In the genomic region with DNA sequence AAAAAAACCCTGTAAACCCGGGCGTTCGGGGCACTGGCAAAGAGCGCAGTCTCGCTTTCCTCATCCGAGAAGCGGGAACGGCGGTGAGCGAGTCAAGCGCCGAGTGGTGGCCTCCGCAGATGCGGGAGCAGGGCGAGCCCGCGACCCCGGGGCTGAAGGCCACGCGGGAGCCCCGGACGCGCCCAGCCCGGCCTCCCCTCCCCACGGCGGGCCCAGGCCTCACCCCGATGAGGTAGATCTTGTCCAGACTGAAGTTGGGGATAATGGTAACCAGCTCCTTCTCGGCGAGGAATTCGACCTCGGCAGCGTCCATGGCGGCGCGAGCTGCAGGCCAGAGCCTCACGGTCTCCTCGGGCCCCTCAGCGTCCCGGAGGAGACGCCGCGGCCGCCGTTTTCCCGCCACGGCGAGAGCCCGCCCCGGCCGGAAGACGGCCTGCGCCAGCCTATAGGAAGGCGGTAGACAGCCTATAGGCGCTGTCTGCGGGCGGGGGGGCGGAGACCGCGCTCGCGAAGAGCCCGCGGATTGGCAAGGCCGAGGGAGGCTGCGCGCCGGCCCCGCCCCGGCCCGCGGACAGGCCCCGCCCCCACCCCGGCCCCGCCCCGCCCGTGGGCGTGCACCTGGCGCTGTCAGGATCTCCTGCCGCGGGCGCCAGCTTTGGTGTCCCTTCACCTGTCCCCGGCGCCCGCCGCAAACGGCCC, we compare ENCODE assay signal across 1 cellular context.
TF ChIP-seq lines count a peak whose summit lies in the region.

A gene (minus strand): TSS at position 369 of the 699 bp plus-strand sequence. CDS start 56 bp downstream, at position 313.

TF ChIP-seq in HepG2, 621 proteins besides CTCF, POLR2A, EP300 and RAD21 (continued from another document and continues in another):
- TF ChIP-seq ISL2 (CRISPR knock-in tag; IDR thresholded peaks at IDR 0.05) = peak; percentile 59
- no peak for TF ChIP-seq ZNF136 (CRISPR knock-in tag; IDR thresholded peaks at IDR 0.05; ENCODE audit: low read depth)
- TF ChIP-seq, protein P1, sequence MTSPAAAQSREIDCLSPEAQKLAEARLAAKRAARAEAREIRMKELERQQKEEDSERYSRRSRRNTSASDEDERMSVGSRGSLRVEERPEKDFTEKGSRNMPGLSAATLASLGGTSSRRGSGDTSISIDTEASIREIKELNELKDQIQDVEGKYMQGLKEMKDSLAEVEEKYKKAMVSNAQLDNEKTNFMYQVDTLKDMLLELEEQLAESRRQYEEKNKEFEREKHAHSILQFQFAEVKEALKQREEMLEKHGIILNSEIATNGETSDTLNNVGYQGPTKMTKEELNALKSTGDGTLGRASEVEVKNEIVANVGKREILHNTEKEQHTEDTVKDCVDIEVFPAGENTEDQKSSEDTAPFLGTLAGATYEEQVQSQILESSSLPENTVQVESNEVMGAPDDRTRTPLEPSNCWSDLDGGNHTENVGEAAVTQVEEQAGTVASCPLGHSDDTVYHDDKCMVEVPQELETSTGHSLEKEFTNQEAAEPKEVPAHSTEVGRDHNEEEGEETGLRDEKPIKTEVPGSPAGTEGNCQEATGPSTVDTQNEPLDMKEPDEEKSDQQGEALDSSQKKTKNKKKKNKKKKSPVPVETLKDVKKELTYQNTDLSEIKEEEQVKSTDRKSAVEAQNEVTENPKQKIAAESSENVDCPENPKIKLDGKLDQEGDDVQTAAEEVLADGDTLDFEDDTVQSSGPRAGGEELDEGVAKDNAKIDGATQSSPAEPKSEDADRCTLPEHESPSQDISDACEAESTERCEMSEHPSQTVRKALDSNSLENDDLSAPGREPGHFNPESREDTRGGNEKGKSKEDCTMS (CRISPR knock-in tag; conservative IDR thresholded peaks at IDR 0.05) = no peak
- no peak for TF ChIP-seq ZNF713 (CRISPR knock-in tag; IDR thresholded peaks at IDR 0.05)
- peak; percentile 62; the same call in 1 of the 2 replicates for TF ChIP-seq ETV6 (CRISPR knock-in tag; conservative IDR thresholded peaks at IDR 0.05)
- no peak; the same call in 1 of the 2 replicates for TF ChIP-seq TOPORS (CRISPR knock-in tag; IDR thresholded peaks at IDR 0.05)
- TF ChIP-seq CCDC6 (CRISPR knock-in tag; IDR thresholded peaks at IDR 0.05) = peak; percentile 87
- no peak for TF ChIP-seq TCF7L2 (IDR thresholded peaks at IDR 0.05; ENCODE audit: low read depth, low read length)
- TF ChIP-seq MXD4 (CRISPR knock-in tag; IDR thresholded peaks at IDR 0.05) = peak; percentile 82
- TF ChIP-seq YY1 (IDR thresholded peaks at IDR 0.05; ENCODE audit: insufficient read depth, insufficient replicate concordance, low read depth, low read length) = peak; percentile 77
- 0 out of 2 replicates have a peak, but pooled peaks have one; percentile 58 for TF ChIP-seq ZFP37 (CRISPR knock-in tag; IDR thresholded peaks at IDR 0.05; ENCODE audit: borderline replicate concordance)
- peak; percentile 91 for TF ChIP-seq MTF1 (CRISPR knock-in tag; IDR thresholded peaks at IDR 0.05)
- peak; percentile 59; the same call in 1 of the 2 replicates for TF ChIP-seq ETV5 (CRISPR knock-in tag; IDR thresholded peaks at IDR 0.05; ENCODE audit: borderline replicate concordance)
- TF ChIP-seq KLF11 (CRISPR knock-in tag; IDR thresholded peaks at IDR 0.05) = no peak
- TF ChIP-seq ZNF570 (CRISPR knock-in tag; IDR thresholded peaks at IDR 0.05; ENCODE audit: borderline replicate concordance) = peak; percentile 62; the same call in 1 of the 2 replicates
- TF ChIP-seq, protein P2, sequence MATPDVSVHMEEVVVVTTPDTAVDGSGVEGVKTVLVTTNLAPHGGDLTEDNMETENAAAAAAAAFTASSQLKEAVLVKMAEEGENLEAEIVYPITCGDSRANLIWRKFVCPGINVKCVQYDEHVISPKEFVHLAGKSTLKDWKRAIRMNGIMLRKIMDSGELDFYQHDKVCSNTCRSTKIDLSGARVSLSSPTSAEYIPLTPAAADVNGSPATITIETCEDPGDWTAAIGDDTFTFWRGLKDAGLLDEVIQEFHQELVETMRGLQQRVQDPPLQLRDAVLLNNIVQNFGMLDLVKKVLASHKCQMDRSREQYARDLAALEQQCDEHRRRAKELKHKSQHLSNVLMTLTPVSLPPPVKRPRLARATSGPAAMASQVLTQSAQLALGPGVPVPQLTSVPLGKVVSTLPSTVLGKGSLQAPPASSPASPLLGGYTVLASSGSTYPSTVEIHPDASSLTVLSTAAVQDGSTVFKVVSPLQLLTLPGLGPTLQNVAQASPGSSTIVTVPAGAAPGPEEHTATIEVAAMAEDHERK (CRISPR knock-in tag; IDR thresholded peaks at IDR 0.05; ENCODE audit: low read depth) = no peak; the same call in 1 of the 2 replicates
- TF ChIP-seq EED (CRISPR knock-in tag; IDR thresholded peaks at IDR 0.05) = 0 out of 2 replicates have a peak, but pooled peaks have one; percentile 23
- TF ChIP-seq, protein P3, sequence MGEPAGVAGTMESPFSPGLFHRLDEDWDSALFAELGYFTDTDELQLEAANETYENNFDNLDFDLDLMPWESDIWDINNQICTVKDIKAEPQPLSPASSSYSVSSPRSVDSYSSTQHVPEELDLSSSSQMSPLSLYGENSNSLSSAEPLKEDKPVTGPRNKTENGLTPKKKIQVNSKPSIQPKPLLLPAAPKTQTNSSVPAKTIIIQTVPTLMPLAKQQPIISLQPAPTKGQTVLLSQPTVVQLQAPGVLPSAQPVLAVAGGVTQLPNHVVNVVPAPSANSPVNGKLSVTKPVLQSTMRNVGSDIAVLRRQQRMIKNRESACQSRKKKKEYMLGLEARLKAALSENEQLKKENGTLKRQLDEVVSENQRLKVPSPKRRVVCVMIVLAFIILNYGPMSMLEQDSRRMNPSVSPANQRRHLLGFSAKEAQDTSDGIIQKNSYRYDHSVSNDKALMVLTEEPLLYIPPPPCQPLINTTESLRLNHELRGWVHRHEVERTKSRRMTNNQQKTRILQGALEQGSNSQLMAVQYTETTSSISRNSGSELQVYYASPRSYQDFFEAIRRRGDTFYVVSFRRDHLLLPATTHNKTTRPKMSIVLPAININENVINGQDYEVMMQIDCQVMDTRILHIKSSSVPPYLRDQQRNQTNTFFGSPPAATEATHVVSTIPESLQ (CRISPR knock-in tag; conservative IDR thresholded peaks at IDR 0.05) = 0 out of 2 replicates have a peak, but pooled peaks have one; percentile 48
- TF ChIP-seq ZMAT3 (CRISPR knock-in tag; conservative IDR thresholded peaks at IDR 0.05) = peak; percentile 93
- no peak for TF ChIP-seq KAT2B (IDR thresholded peaks at IDR 0.05; ENCODE audit: borderline replicate concordance, low read depth, low read length)
- TF ChIP-seq, protein P4, sequence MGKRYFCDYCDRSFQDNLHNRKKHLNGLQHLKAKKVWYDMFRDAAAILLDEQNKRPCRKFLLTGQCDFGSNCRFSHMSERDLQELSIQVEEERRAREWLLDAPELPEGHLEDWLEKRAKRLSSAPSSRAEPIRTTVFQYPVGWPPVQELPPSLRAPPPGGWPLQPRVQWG (CRISPR knock-in tag; IDR thresholded peaks at IDR 0.05; ENCODE audit: borderline replicate concordance, low read depth) = no peak
- no peak for TF ChIP-seq ZFP82 (CRISPR knock-in tag; IDR thresholded peaks at IDR 0.05; ENCODE audit: borderline replicate concordance)
- no peak for TF ChIP-seq ZNF317 (CRISPR knock-in tag; IDR thresholded peaks at IDR 0.05)
- TF ChIP-seq STAT5B (CRISPR knock-in tag; IDR thresholded peaks at IDR 0.05) = no peak
- peak; percentile 89 for TF ChIP-seq HDAC1 (CRISPR knock-in tag; IDR thresholded peaks at IDR 0.05)
- TF ChIP-seq ZNF354B (CRISPR knock-in tag; IDR thresholded peaks at IDR 0.05) = no peak
- TF ChIP-seq, protein P5, sequence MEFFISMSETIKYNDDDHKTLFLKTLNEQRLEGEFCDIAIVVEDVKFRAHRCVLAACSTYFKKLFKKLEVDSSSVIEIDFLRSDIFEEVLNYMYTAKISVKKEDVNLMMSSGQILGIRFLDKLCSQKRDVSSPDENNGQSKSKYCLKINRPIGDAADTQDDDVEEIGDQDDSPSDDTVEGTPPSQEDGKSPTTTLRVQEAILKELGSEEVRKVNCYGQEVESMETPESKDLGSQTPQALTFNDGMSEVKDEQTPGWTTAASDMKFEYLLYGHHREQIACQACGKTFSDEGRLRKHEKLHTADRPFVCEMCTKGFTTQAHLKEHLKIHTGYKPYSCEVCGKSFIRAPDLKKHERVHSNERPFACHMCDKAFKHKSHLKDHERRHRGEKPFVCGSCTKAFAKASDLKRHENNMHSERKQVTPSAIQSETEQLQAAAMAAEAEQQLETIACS (CRISPR knock-in tag; IDR thresholded peaks at IDR 0.05) = no peak
- TF ChIP-seq, protein P6, sequence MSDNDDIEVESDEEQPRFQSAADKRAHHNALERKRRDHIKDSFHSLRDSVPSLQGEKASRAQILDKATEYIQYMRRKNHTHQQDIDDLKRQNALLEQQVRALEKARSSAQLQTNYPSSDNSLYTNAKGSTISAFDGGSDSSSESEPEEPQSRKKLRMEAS (IDR thresholded peaks at IDR 0.05) = peak; percentile 94
- TF ChIP-seq, protein P7, sequence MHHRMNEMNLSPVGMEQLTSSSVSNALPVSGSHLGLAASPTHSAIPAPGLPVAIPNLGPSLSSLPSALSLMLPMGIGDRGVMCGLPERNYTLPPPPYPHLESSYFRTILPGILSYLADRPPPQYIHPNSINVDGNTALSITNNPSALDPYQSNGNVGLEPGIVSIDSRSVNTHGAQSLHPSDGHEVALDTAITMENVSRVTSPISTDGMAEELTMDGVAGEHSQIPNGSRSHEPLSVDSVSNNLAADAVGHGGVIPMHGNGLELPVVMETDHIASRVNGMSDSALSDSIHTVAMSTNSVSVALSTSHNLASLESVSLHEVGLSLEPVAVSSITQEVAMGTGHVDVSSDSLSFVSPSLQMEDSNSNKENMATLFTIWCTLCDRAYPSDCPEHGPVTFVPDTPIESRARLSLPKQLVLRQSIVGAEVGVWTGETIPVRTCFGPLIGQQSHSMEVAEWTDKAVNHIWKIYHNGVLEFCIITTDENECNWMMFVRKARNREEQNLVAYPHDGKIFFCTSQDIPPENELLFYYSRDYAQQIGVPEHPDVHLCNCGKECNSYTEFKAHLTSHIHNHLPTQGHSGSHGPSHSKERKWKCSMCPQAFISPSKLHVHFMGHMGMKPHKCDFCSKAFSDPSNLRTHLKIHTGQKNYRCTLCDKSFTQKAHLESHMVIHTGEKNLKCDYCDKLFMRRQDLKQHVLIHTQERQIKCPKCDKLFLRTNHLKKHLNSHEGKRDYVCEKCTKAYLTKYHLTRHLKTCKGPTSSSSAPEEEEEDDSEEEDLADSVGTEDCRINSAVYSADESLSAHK (CRISPR knock-in tag; IDR thresholded peaks at IDR 0.05; ENCODE audit: borderline replicate concordance) = no peak
- TF ChIP-seq, protein P8, sequence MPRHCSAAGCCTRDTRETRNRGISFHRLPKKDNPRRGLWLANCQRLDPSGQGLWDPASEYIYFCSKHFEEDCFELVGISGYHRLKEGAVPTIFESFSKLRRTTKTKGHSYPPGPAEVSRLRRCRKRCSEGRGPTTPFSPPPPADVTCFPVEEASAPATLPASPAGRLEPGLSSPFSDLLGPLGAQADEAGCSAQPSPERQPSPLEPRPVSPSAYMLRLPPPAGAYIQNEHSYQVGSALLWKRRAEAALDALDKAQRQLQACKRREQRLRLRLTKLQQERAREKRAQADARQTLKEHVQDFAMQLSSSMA (CRISPR knock-in tag; IDR thresholded peaks at IDR 0.05) = peak; percentile 87; the same call in 1 of the 2 replicates
- TF ChIP-seq RXRA (CRISPR knock-in tag; IDR thresholded peaks at IDR 0.05) = peak; percentile 44; the same call in 1 of the 2 replicates
- TF ChIP-seq, protein P9, sequence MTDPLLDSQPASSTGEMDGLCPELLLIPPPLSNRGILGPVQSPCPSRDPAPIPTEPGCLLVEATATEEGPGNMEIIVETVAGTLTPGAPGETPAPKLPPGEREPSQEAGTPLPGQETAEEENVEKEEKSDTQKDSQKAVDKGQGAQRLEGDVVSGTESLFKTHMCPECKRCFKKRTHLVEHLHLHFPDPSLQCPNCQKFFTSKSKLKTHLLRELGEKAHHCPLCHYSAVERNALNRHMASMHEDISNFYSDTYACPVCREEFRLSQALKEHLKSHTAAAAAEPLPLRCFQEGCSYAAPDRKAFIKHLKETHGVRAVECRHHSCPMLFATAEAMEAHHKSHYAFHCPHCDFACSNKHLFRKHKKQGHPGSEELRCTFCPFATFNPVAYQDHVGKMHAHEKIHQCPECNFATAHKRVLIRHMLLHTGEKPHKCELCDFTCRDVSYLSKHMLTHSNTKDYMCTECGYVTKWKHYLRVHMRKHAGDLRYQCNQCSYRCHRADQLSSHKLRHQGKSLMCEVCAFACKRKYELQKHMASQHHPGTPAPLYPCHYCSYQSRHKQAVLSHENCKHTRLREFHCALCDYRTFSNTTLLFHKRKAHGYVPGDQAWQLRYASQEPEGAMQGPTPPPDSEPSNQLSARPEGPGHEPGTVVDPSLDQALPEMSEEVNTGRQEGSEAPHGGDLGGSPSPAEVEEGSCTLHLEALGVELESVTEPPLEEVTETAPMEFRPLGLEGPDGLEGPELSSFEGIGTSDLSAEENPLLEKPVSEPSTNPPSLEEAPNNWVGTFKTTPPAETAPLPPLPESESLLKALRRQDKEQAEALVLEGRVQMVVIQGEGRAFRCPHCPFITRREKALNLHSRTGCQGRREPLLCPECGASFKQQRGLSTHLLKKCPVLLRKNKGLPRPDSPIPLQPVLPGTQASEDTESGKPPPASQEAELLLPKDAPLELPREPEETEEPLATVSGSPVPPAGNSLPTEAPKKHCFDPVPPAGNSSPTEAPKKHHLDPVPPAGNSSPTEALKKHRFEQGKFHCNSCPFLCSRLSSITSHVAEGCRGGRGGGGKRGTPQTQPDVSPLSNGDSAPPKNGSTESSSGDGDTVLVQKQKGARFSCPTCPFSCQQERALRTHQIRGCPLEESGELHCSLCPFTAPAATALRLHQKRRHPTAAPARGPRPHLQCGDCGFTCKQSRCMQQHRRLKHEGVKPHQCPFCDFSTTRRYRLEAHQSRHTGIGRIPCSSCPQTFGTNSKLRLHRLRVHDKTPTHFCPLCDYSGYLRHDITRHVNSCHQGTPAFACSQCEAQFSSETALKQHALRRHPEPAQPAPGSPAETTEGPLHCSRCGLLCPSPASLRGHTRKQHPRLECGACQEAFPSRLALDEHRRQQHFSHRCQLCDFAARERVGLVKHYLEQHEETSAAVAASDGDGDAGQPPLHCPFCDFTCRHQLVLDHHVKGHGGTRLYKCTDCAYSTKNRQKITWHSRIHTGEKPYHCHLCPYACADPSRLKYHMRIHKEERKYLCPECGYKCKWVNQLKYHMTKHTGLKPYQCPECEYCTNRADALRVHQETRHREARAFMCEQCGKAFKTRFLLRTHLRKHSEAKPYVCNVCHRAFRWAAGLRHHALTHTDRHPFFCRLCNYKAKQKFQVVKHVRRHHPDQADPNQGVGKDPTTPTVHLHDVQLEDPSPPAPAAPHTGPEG (CRISPR knock-in tag; IDR thresholded peaks at IDR 0.05) = 0 out of 2 replicates have a peak, but pooled peaks have one; percentile 75
- no peak; the same call in 1 of the 2 replicates for TF ChIP-seq TEAD2 (CRISPR knock-in tag; IDR thresholded peaks at IDR 0.05)
- no peak for TF ChIP-seq ZKSCAN1 (IDR thresholded peaks at IDR 0.05; ENCODE audit: low read length)
- no peak for TF ChIP-seq ZNF350 (CRISPR knock-in tag; IDR thresholded peaks at IDR 0.05; ENCODE audit: borderline replicate concordance, low read depth)
- no peak for TF ChIP-seq PCBP1 (IDR thresholded peaks at IDR 0.05; ENCODE audit: borderline replicate concordance, low read depth, low read length)
- TF ChIP-seq ZNF446 (CRISPR knock-in tag; IDR thresholded peaks at IDR 0.05) = peak; percentile 83; the same call in 1 of the 2 replicates
- peak; percentile 91; the same call in 1 of the 2 replicates for TF ChIP-seq HOXA5 (CRISPR knock-in tag; IDR thresholded peaks at IDR 0.05)
- peak; percentile 95 for TF ChIP-seq GABPB1 (CRISPR knock-in tag; IDR thresholded peaks at IDR 0.05)
- TF ChIP-seq NR2F6 (IDR thresholded peaks at IDR 0.05) = no peak
- TF ChIP-seq NR2F6 (CRISPR knock-in tag; IDR thresholded peaks at IDR 0.05) = no peak
- no peak for TF ChIP-seq ZNF569 (CRISPR knock-in tag; IDR thresholded peaks at IDR 0.05; ENCODE audit: borderline replicate concordance)
- TF ChIP-seq ZC3H4 (CRISPR knock-in tag; IDR thresholded peaks at IDR 0.05; ENCODE audit: borderline replicate concordance) = no peak
- TF ChIP-seq SRSF4 (IDR thresholded peaks at IDR 0.05; ENCODE audit: low read depth, low read length, poor library complexity, severe bottlenecking) = no peak
